In genomic region chr2:73233932-73234832, GRCh38 we compare ENCODE assay signal across 1 cellular context.
TF ChIP-seq lines count a peak whose summit lies in the region.

Gene CCT7, plus strand, starts transcription at chr2:73234308. Its CDS starts 71 bp downstream, at chr2:73234379.

TF ChIP-seq in HEK293, 187 proteins besides CTCF, POLR2A, EP300 and RAD21 (continued from another document):
- TF ChIP-seq AEBP2 (tag by site-specific recombination; IDR thresholded peaks at IDR 0.05; ENCODE audit: borderline replicate concordance) (no peak), ZNF629 (tag by site-specific recombination; IDR thresholded peaks at IDR 0.05) (peak; percentile 48; the same call in 1 of the 2 replicates), ZNF2 (tag by site-specific recombination; IDR thresholded peaks at IDR 0.05) (peak; percentile 22; the same call in 1 of the 2 replicates), ZNF610 (tag by site-specific recombination; IDR thresholded peaks at IDR 0.05; ENCODE audit: borderline replicate concordance) (peak; percentile 31; the same call in 1 of the 2 replicates), KLF16 (tag by site-specific recombination; IDR thresholded peaks at IDR 0.05) (peak; percentile 85), ZNF600 (tag by site-specific recombination; IDR thresholded peaks at IDR 0.05) (0 out of 2 replicates have a peak, but pooled peaks have one; percentile 3), KLF7 (tag by site-specific recombination; IDR thresholded peaks at IDR 0.05; ENCODE audit: borderline replicate concordance) (0 out of 2 replicates have a peak, but pooled peaks have one; percentile 25), ZNF184 (tag by site-specific recombination; IDR thresholded peaks at IDR 0.05) (0 out of 2 replicates have a peak, but pooled peaks have one; percentile 4), GLI4 (tag by site-specific recombination; IDR thresholded peaks at IDR 0.05) (no peak; the same call in 1 of the 2 replicates), ZNF704 (tag by site-specific recombination; IDR thresholded peaks at IDR 0.05) (no peak), TSHZ1 (tag by site-specific recombination; IDR thresholded peaks at IDR 0.05; ENCODE audit: borderline replicate concordance) (no peak), ZSCAN30 (tag by site-specific recombination; IDR thresholded peaks at IDR 0.05) (0 out of 2 replicates have a peak, but pooled peaks have one; percentile 38), ZNF664 (tag by site-specific recombination; IDR thresholded peaks at IDR 0.05) (peak; percentile 83), ZSCAN23 (tag by site-specific recombination; IDR thresholded peaks at IDR 0.05) (no peak), ZNF24 (tag by site-specific recombination; IDR thresholded peaks at IDR 0.05) (no peak), YY2 (tag by site-specific recombination; IDR thresholded peaks at IDR 0.05) (peak; percentile 61; the same call in 1 of the 2 replicates), TCF7L2 (IDR thresholded peaks at IDR 0.05; ENCODE audit: borderline replicate concordance, low read depth, low read length) (no peak), ZNF791 (tag by site-specific recombination; IDR thresholded peaks at IDR 0.05) (0 out of 2 replicates have a peak, but pooled peaks have one; percentile 8)
